Comparison of ENCODE assay signal across 16 cellular contexts in the genomic region with DNA sequence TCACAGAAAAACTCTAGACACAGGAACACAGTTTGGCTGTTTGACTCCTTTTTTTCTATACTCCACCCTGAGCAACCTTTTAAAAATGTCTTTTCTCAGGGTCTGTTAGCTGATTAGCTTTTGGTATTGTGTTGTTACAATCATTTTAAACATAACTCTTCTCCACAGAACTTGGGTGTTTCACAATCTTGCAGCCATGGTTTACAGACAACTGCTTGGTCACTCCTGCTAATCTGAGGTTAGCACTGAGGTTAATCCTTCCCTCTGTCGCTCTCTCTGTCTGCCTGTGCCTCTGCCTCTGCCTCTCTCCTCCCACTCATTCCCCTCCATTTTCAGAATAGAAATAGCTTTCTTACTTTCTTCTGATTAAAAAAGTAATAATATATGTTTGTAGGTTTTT.
A peak's percentile ranks its signal among the peaks of the same experiment; 100 is the strongest.
DNase-seq lines count a peak whose midpoint lies in the region; ATAC-seq and TF ChIP-seq lines count a peak whose summit lies in the region.
"Had no signal": no experiment of that assay in that cellular context is flagged by ENCODE, and none has a peak within 500 bp of the region (broad histone marks: within the 10 kb centered on the region; RNA-seq: fewer than 3 reads in every experiment).

No MANE protein-coding gene starts in this region.

- intact Hi-C loops in left cardiac atrium (cut with DNase I) (no loop called here), cardiac septum (cut with DNase I) (no loop called here), upper lobe of right lung (cut with DNase I) (no loop called here), OCI-LY7 (cut with micrococcal nuclease; ENCODE audit: unreplicated experiment) (no loop called here), posterior vena cava (cut with DNase I) (loop anchor here (10.0 kb wide), 1 partner anchor 55 kb away; no protein-coding TSS in a partner anchor)

- DNase-seq in left cardiac atrium: no peak
- no peak for DNase-seq in cardiac septum (ENCODE audit: low spot score)
- peak; percentile 26 for DNase-seq in OCI-M2 (lab: John Stamatoyannopoulos, UW; ENCODE audit: unreplicated experiment)
- DNase-seq in fibroblast of peridontal ligament (ENCODE audit: extremely low read depth): peak; percentile 64
- no peak for DNase-seq in upper lobe of right lung
- no peak for DNase-seq in OCI-LY7 (ENCODE audit: low spot score)
- no peak for DNase-seq in posterior vena cava (ENCODE audit: low spot score)
- DNase-seq: activated CD8-positive, alpha-beta memory T cell treated with anti-CD3 and anti-CD28 coated beads, Interleukin-2, amount 50 U/mL, for 48 hours; colonic mucosa; NCI-H1694; NCI-H526; nucleus accumbens; spleen had no signal

- no peak overlapping the region for H2AFZ ChIP-seq in OCI-LY7 (ENCODE audit: low read length)

- no peaks in the 10 kb centered on the region for H3K9me2 ChIP-seq in OCI-LY7 (ENCODE audit: insufficient read depth, low read length)

- H3K27me3 ChIP-seq in upper lobe of right lung: no peaks in the 10 kb centered on the region
- H3K27me3 ChIP-seq: colonic mucosa, spleen had no signal

- no peak overlapping the region for H3K4me2 ChIP-seq in OCI-LY7 (ENCODE audit: low read length)
- H3K4me2 ChIP-seq: A549 had no signal

- POLR2A ChIA-PET in OCI-LY7 (lab: Charles Lee): interaction anchor here (0.6 to 1.0 kb wide), 5 partner anchors 12 to 458 kb away, joined by 3 to 5 read pairs (median 3); no protein-coding TSS in a partner anchor

- BruUV-seq in OCI-LY7 (replicated peaks; lab: Mats Ljungman, UMichigan): no TSS peak

- H3K36me3 ChIP-seq in upper lobe of right lung (no peaks in the 10 kb centered on the region), OCI-LY7 (ENCODE audit: insufficient read depth, low read length) (no peaks in the 10 kb centered on the region)
- H3K36me3 ChIP-seq: colonic mucosa, spleen had no signal

- CTCF ChIA-PET in OCI-LY7 (lab: Charles Lee; ENCODE audit: unreplicated experiment): no interaction called here

- TF ChIP-seq CTCF in upper lobe of right lung (IDR thresholded peaks at IDR 0.05) (no peak), OCI-LY7 (conservative IDR thresholded peaks at IDR 0.05; ENCODE audit: low read length) (no peak)

- H4K20me1 ChIP-seq in OCI-LY7 (ENCODE audit: insufficient read depth, low read length): no peaks in the 10 kb centered on the region

- no peaks in the 10 kb centered on the region for H3K79me2 ChIP-seq in OCI-LY7 (ENCODE audit: insufficient read depth, low read depth, low read length)

- no peak overlapping the region for H3K27ac ChIP-seq in upper lobe of right lung
- no peak overlapping the region for H3K27ac ChIP-seq in OCI-LY7 (ENCODE audit: low read depth, low read length, poor library complexity, severe bottlenecking)
- H3K27ac ChIP-seq: colonic mucosa, spleen had no signal

- H3K9me3 ChIP-seq in upper lobe of right lung (no peaks in the 10 kb centered on the region), OCI-LY7 (ENCODE audit: low read length) (no peaks in the 10 kb centered on the region)
- H3K9me3 ChIP-seq: colonic mucosa had no signal

- ATAC-seq in left cardiac atrium: peak; percentile 61 to 82
- ATAC-seq in upper lobe of right lung: peak; percentile 74
- no peak for ATAC-seq in HG03378 (IDR thresholded peaks at IDR 0.05; ENCODE audit: unreplicated experiment)
- ATAC-seq: A549 had no signal

- no peak overlapping the region for H3K4me3 ChIP-seq in upper lobe of right lung
- no peak overlapping the region for H3K4me3 ChIP-seq in OCI-LY7 (ENCODE audit: low read depth, low read length, poor library complexity, severe bottlenecking)
- H3K4me3 ChIP-seq: A549, colonic mucosa, lung, spleen had no signal

- peaks cover 8% of the 10 kb centered on the region for H3K4me1 ChIP-seq in upper lobe of right lung
- H3K4me1 ChIP-seq in OCI-LY7 (ENCODE audit: insufficient read depth, low read length, poor library complexity, severe bottlenecking): no peaks in the 10 kb centered on the region
- H3K4me1 ChIP-seq: colonic mucosa had no signal

Comparison
In these comparisons a context has a peak if more than half of its experiments do, and no peak if none do; other contexts are left out.
1. DNase-seq: peak in OCI-M2 (single experiment) and fibroblast of peridontal ligament (single experiment); none in left cardiac atrium (single experiment), cardiac septum (single experiment), upper lobe of right lung (single experiment), OCI-LY7 (single experiment) and posterior vena cava (single experiment).
2. intact Hi-C loops: an anchor here in posterior vena cava (10.0 kb wide); none called in left cardiac atrium, cardiac septum, upper lobe of right lung and OCI-LY7.